8 cellular contexts compared by ENCODE assay signal in genomic region chr21:43646550-43647260, GRCh38. TPM values are rescaled to one million over a fixed set of nuclear protein-coding genes. Genes with fewer than 3 reads are reported as not detected.
DNase-seq lines count a peak whose midpoint lies in the region; ATAC-seq and TF ChIP-seq lines count a peak whose summit lies in the region.

No MANE protein-coding gene starts in this region.

- no peak for TF ChIP-seq POLR2A in testis (IDR thresholded peaks at IDR 0.05)

- no peaks in the 10 kb centered on the region for H3K36me3 ChIP-seq in testis (ENCODE audit: low read depth, missing control alignments)

- H3K4me3 ChIP-seq in testis: no peak overlapping the region

- peaks cover 12% of the 10 kb centered on the region for H3K4me1 ChIP-seq in testis

- H3K27me3 ChIP-seq in testis: no peaks in the 10 kb centered on the region

- 38 to 39% methylated on average over 7 of the region's 7 CpGs for WGBS in testis, 2 donors

- TF ChIP-seq CTCF in omental fat pad (IDR thresholded peaks at IDR 0.05): peak in 2 of 3 donors; percentile 96 to 98
- peak; percentile 99 for TF ChIP-seq CTCF in testis (IDR thresholded peaks at IDR 0.05)

- DNase-seq in CMK (ENCODE audit: low read depth) (peak; percentile 94), NAMALWA (ENCODE audit: low spot score) (peak; percentile 92), SIG-M5 treated with dmso at 0.1 percent for 504 hours (lab: John Stamatoyannopoulos, UW; ENCODE audit: unreplicated experiment) (peak; percentile 93), foreskin melanocyte (peak; percentile 69), omental fat pad (ENCODE audit: low spot score) (peak; percentile 89), testis (peak; percentile 95)
- peak; percentile 70 for DNase-seq in activated effector memory CD4-positive, alpha-beta T cell treated with Interleukin-2 at 50 U/mL for 16 hours

- no peaks in the 10 kb centered on the region for H3K9me3 ChIP-seq in testis

- ATAC-seq in GM21825 (IDR thresholded peaks at IDR 0.05; ENCODE audit: unreplicated experiment): peak; percentile 82
- peak; percentile 93 for ATAC-seq in omental fat pad (ENCODE audit: low FRiP score)

- intact Hi-C loops in testis (cut with DNase I; ENCODE audit: low total_unique reads): no loop called here

- H3K27ac ChIP-seq in testis: no peak overlapping the region

RNA-seq across cellular contexts. Expression of gene HSF2BP, which starts 12.6 kb away (rescaled TPM):
- total RNA-seq in omental fat pad (1 to 10 TPM in 2 of 4 donors, under 1 TPM in 1, not detected in 1; 0.94 to 1.6 (median 1.1) TPM), testis (10 to 100 TPM; 28.3 to 36.3 TPM)
- polyA plus RNA-seq in testis (ENCODE audit: insufficient read depth, low read depth, low replicate concordance): 46.5 TPM

RNA-seq across cellular contexts. Expression of gene RRP1B, which starts 12.7 kb away (rescaled TPM):
- 10 to 100 TPM; 19.4 to 47.4 (median 22.0) TPM for total RNA-seq in omental fat pad
- total RNA-seq in testis: 10 to 100 TPM; 44.8 to 48.6 TPM
- 27.8 TPM for polyA plus RNA-seq in testis (ENCODE audit: insufficient read depth, low read depth, low replicate concordance)

Comparison
In these comparisons a context has a peak if more than half of its experiments do, and no peak if none do; other contexts are left out.
1. RNA of gene HSF2BP, which starts 12.6 kb away (total RNA-seq): 28.3 to 36.3 TPM in testis; 0.94 to 1.6 TPM in omental fat pad; every median in the first group is over 10 times any median in the second.
2. Peak in every context shown above with its lines, with median percentiles within 50 percentile points of each other: DNase-seq.